Comparison of ENCODE assay signal across 1 cellular context in the genomic region with DNA sequence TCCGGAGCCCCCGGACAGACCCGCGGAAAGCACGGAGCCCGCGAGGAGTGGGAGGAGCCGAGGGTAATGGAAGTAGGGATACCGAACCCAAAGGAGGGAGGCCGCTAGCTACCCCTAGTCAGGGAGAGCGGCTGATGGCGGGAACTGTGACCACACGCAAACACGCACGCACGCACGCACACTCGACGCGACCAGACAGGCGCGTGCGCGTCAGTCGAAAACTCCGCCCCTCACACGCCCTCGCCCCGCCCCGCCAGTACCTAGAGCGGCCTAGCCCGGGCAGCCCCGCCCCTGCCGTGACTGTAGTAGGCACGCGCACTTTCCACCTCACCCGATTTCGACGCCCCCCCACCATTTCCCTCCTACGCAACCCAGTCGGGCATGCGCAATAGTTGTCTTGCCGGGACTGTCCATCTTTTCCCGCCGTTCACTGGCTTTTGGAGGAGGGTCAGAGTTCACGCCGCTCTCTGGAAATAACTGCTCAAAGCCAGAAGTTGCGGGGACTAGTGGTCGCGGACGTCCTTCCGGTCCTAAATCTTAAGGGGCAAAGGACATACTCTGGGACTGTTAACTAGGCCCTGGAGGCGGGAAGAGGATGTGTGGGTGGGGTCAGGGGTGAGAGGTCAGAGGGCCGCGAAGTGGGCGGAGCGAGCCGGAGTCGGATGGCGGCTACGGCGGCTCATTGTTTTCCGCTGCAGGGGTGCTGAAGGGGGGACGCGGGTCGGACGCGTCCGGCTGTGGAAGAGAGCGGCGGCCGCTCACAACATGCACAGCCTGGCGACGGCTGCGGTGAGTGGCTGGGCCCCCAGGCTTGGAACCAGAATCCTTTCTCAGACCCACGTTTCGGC.
A peak's percentile ranks its signal among the peaks of the same experiment; 100 is the strongest.
TF ChIP-seq lines count a peak whose summit lies in the region.

A gene with protein sequence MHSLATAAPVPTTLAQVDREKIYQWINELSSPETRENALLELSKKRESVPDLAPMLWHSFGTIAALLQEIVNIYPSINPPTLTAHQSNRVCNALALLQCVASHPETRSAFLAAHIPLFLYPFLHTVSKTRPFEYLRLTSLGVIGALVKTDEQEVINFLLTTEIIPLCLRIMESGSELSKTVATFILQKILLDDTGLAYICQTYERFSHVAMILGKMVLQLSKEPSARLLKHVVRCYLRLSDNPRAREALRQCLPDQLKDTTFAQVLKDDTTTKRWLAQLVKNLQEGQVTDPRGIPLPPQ (plus strand): TSS at position 650 of the 848 bp plus-strand sequence. CDS start 116 bp downstream, at position 766.
A gene with protein sequence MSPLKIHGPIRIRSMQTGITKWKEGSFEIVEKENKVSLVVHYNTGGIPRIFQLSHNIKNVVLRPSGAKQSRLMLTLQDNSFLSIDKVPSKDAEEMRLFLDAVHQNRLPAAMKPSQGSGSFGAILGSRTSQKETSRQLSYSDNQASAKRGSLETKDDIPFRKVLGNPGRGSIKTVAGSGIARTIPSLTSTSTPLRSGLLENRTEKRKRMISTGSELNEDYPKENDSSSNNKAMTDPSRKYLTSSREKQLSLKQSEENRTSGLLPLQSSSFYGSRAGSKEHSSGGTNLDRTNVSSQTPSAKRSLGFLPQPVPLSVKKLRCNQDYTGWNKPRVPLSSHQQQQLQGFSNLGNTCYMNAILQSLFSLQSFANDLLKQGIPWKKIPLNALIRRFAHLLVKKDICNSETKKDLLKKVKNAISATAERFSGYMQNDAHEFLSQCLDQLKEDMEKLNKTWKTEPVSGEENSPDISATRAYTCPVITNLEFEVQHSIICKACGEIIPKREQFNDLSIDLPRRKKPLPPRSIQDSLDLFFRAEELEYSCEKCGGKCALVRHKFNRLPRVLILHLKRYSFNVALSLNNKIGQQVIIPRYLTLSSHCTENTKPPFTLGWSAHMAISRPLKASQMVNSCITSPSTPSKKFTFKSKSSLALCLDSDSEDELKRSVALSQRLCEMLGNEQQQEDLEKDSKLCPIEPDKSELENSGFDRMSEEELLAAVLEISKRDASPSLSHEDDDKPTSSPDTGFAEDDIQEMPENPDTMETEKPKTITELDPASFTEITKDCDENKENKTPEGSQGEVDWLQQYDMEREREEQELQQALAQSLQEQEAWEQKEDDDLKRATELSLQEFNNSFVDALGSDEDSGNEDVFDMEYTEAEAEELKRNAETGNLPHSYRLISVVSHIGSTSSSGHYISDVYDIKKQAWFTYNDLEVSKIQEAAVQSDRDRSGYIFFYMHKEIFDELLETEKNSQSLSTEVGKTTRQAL (minus strand): TSS at position 162 of the 848 bp plus-strand sequence. CDS start 9,698 bp downstream, outside the sequence.

TF ChIP-seq in GM12878, 131 proteins besides CTCF, POLR2A, EP300 and RAD21 (continued from another document and continues in another):
- 0 out of 2 replicates have a peak, but pooled peaks have one; percentile 2 for TF ChIP-seq PAX5 (IDR thresholded peaks at IDR 0.05; ENCODE audit: borderline replicate concordance, low read depth, low read length)
- TF ChIP-seq NR2C2 (IDR thresholded peaks at IDR 0.05; ENCODE audit: borderline replicate concordance, control insufficient read depth, insufficient read length, low read depth): peak; percentile 98
- TF ChIP-seq BCL11A (IDR thresholded peaks at IDR 0.05; ENCODE audit: low read depth, low read length): no peak
- TF ChIP-seq TCF7 (IDR thresholded peaks at IDR 0.05; ENCODE audit: borderline replicate concordance): no peak
- no peak for TF ChIP-seq PAX8 (IDR thresholded peaks at IDR 0.05)
- TF ChIP-seq ZNF207 (IDR thresholded peaks at IDR 0.05; ENCODE audit: borderline replicate concordance): peak; percentile 87
- no peak for TF ChIP-seq MYC (IDR thresholded peaks at IDR 0.05; ENCODE audit: insufficient read depth, insufficient read length, insufficient replicate concordance, low read length, severe bottlenecking)
- TF ChIP-seq SMARCA5 (IDR thresholded peaks at IDR 0.05): no peak
- TF ChIP-seq MTA2 (IDR thresholded peaks at IDR 0.05; ENCODE audit: low read depth): peak; percentile 100
- TF ChIP-seq, protein P1, sequence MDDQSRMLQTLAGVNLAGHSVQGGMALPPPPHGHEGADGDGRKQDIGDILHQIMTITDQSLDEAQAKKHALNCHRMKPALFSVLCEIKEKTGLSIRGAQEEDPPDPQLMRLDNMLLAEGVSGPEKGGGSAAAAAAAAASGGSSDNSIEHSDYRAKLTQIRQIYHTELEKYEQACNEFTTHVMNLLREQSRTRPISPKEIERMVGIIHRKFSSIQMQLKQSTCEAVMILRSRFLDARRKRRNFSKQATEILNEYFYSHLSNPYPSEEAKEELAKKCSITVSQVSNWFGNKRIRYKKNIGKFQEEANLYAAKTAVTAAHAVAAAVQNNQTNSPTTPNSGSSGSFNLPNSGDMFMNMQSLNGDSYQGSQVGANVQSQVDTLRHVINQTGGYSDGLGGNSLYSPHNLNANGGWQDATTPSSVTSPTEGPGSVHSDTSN (IDR thresholded peaks at IDR 0.05; ENCODE audit: insufficient replicate concordance, low read depth, low read length): no peak
- TF ChIP-seq EGR1 (IDR thresholded peaks at IDR 0.05; ENCODE audit: borderline replicate concordance in 1 of 2, low read depth in 2 of 2, low read length in 2 of 2): peak; percentile 86 to 93
- TF ChIP-seq SPI1 (IDR thresholded peaks at IDR 0.05; ENCODE audit: borderline replicate concordance, insufficient read depth, low read depth, low read length): peak; percentile 20; the same call in 1 of the 2 replicates
- TF ChIP-seq, protein P2, sequence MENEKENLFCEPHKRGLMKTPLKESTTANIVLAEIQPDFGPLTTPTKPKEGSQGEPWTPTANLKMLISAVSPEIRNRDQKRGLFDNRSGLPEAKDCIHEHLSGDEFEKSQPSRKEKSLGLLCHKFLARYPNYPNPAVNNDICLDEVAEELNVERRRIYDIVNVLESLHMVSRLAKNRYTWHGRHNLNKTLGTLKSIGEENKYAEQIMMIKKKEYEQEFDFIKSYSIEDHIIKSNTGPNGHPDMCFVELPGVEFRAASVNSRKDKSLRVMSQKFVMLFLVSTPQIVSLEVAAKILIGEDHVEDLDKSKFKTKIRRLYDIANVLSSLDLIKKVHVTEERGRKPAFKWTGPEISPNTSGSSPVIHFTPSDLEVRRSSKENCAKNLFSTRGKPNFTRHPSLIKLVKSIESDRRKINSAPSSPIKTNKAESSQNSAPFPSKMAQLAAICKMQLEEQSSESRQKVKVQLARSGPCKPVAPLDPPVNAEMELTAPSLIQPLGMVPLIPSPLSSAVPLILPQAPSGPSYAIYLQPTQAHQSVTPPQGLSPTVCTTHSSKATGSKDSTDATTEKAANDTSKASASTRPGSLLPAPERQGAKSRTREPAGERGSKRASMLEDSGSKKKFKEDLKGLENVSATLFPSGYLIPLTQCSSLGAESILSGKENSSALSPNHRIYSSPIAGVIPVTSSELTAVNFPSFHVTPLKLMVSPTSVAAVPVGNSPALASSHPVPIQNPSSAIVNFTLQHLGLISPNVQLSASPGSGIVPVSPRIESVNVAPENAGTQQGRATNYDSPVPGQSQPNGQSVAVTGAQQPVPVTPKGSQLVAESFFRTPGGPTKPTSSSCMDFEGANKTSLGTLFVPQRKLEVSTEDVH (IDR thresholded peaks at IDR 0.05; ENCODE audit: low read depth, partially characterized antibody): peak; percentile 99
- TF ChIP-seq, protein P3, sequence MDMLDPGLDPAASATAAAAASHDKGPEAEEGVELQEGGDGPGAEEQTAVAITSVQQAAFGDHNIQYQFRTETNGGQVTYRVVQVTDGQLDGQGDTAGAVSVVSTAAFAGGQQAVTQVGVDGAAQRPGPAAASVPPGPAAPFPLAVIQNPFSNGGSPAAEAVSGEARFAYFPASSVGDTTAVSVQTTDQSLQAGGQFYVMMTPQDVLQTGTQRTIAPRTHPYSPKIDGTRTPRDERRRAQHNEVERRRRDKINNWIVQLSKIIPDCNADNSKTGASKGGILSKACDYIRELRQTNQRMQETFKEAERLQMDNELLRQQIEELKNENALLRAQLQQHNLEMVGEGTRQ (IDR thresholded peaks at IDR 0.05; ENCODE audit: borderline replicate concordance, low read depth, low read length): no peak
- TF ChIP-seq, protein P4, sequence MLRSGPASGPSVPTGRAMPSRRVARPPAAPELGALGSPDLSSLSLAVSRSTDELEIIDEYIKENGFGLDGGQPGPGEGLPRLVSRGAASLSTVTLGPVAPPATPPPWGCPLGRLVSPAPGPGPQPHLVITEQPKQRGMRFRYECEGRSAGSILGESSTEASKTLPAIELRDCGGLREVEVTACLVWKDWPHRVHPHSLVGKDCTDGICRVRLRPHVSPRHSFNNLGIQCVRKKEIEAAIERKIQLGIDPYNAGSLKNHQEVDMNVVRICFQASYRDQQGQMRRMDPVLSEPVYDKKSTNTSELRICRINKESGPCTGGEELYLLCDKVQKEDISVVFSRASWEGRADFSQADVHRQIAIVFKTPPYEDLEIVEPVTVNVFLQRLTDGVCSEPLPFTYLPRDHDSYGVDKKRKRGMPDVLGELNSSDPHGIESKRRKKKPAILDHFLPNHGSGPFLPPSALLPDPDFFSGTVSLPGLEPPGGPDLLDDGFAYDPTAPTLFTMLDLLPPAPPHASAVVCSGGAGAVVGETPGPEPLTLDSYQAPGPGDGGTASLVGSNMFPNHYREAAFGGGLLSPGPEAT (IDR thresholded peaks at IDR 0.05; ENCODE audit: low read depth): peak; percentile 59
- TF ChIP-seq ZZZ3 (IDR thresholded peaks at IDR 0.05; ENCODE audit: control insufficient read depth, insufficient read length, low read depth): no peak
- no peak for TF ChIP-seq JUND (IDR thresholded peaks at IDR 0.05; ENCODE audit: low read depth, low read length)
- TF ChIP-seq SRF (IDR thresholded peaks at IDR 0.05; ENCODE audit: low read depth in 2 of 2, low read length in 2 of 2): no peak
- no peak for TF ChIP-seq RFX5 (IDR thresholded peaks at IDR 0.05; ENCODE audit: low read depth, low read length)
- no peak for TF ChIP-seq ZNF274 (IDR thresholded peaks at IDR 0.05; ENCODE audit: insufficient read depth, insufficient read length)
- TF ChIP-seq, protein P5, sequence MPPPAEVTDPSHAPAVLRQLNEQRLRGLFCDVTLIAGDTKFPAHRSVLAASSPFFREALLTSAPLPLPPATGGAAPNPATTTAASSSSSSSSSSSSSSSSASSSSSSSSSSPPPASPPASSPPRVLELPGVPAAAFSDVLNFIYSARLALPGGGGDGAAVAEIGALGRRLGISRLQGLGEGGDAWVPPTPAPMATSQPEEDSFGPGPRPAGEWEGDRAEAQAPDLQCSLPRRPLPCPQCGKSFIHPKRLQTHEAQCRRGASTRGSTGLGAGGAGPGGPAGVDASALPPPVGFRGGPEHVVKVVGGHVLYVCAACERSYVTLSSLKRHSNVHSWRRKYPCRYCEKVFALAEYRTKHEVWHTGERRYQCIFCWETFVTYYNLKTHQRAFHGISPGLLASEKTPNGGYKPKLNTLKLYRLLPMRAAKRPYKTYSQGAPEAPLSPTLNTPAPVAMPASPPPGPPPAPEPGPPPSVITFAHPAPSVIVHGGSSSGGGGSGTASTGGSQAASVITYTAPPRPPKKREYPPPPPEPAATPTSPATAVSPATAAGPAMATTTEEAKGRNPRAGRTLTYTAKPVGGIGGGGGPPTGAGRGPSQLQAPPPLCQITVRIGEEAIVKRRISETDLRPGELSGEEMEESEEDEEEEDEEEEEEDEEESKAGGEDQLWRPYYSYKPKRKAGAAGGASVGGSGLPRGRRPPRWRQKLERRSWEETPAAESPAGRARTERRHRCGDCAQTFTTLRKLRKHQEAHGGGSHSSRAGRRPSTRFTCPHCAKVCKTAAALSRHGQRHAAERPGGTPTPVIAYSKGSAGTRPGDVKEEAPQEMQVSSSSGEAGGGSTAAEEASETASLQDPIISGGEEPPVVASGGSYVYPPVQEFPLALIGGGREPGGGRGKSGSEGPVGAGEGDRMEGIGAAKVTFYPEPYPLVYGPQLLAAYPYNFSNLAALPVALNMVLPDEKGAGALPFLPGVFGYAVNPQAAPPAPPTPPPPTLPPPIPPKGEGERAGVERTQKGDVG (CRISPR knock-in tag; IDR thresholded peaks at IDR 0.05): no peak
- TF ChIP-seq JUNB (IDR thresholded peaks at IDR 0.05): no peak
- peak; percentile 70 for TF ChIP-seq ATF7 (IDR thresholded peaks at IDR 0.05; ENCODE audit: low read depth)
- TF ChIP-seq DPF2 (IDR thresholded peaks at IDR 0.05): peak; percentile 79
- no peak for TF ChIP-seq KAT2A (conservative IDR thresholded peaks at IDR 0.05; ENCODE audit: control insufficient read depth, low read depth, low read length)
- TF ChIP-seq HDGF (IDR thresholded peaks at IDR 0.05): peak; percentile 89
- TF ChIP-seq EZH2 (IDR thresholded peaks at IDR 0.05; ENCODE audit: borderline replicate concordance, control insufficient read depth, low read depth, low read length): no peak
- peak; percentile 85 for TF ChIP-seq RUNX3 (IDR thresholded peaks at IDR 0.05; ENCODE audit: low read length)
- TF ChIP-seq, protein P6, sequence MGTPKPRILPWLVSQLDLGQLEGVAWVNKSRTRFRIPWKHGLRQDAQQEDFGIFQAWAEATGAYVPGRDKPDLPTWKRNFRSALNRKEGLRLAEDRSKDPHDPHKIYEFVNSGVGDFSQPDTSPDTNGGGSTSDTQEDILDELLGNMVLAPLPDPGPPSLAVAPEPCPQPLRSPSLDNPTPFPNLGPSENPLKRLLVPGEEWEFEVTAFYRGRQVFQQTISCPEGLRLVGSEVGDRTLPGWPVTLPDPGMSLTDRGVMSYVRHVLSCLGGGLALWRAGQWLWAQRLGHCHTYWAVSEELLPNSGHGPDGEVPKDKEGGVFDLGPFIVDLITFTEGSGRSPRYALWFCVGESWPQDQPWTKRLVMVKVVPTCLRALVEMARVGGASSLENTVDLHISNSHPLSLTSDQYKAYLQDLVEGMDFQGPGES (IDR thresholded peaks at IDR 0.05): peak; percentile 4; the same call in 1 of the 2 replicates
- no peak for TF ChIP-seq PML (IDR thresholded peaks at IDR 0.05; ENCODE audit: low read length)
- peak; percentile 54; the same call in 1 of the 2 replicates for TF ChIP-seq FOXK2 (IDR thresholded peaks at IDR 0.05)
- TF ChIP-seq, protein P7, sequence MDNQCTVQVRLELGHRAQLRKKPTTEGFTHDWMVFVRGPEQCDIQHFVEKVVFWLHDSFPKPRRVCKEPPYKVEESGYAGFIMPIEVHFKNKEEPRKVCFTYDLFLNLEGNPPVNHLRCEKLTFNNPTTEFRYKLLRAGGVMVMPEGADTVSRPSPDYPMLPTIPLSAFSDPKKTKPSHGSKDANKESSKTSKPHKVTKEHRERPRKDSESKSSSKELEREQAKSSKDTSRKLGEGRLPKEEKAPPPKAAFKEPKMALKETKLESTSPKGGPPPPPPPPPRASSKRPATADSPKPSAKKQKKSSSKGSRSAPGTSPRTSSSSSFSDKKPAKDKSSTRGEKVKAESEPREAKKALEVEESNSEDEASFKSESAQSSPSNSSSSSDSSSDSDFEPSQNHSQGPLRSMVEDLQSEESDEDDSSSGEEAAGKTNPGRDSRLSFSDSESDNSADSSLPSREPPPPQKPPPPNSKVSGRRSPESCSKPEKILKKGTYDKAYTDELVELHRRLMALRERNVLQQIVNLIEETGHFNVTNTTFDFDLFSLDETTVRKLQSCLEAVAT (IDR thresholded peaks at IDR 0.05): no peak; the same call in none of the 2 replicates
- peak; percentile 87 for TF ChIP-seq NBN (IDR thresholded peaks at IDR 0.05)
- TF ChIP-seq TBL1XR1 (IDR thresholded peaks at IDR 0.05; ENCODE audit: low read depth, low read length): peak; percentile 99
- 0 out of 2 replicates have a peak, but pooled peaks have one; percentile 16 for TF ChIP-seq FOXM1 (IDR thresholded peaks at IDR 0.05; ENCODE audit: low read depth, low read length)
- TF ChIP-seq RELA (IDR thresholded peaks at IDR 0.05; ENCODE audit: borderline replicate concordance, partially characterized antibody): peak; percentile 68
